In genomic region chr17:76405607-76405966, GRCh38 we compare ENCODE assay signal across 1 cellular context.
TF ChIP-seq lines count a peak whose summit lies in the region.

No MANE protein-coding gene starts in this region.

TF ChIP-seq in K562, 482 proteins besides CTCF, POLR2A, EP300 and RAD21 (continued from another document):
- TF ChIP-seq, protein P1, sequence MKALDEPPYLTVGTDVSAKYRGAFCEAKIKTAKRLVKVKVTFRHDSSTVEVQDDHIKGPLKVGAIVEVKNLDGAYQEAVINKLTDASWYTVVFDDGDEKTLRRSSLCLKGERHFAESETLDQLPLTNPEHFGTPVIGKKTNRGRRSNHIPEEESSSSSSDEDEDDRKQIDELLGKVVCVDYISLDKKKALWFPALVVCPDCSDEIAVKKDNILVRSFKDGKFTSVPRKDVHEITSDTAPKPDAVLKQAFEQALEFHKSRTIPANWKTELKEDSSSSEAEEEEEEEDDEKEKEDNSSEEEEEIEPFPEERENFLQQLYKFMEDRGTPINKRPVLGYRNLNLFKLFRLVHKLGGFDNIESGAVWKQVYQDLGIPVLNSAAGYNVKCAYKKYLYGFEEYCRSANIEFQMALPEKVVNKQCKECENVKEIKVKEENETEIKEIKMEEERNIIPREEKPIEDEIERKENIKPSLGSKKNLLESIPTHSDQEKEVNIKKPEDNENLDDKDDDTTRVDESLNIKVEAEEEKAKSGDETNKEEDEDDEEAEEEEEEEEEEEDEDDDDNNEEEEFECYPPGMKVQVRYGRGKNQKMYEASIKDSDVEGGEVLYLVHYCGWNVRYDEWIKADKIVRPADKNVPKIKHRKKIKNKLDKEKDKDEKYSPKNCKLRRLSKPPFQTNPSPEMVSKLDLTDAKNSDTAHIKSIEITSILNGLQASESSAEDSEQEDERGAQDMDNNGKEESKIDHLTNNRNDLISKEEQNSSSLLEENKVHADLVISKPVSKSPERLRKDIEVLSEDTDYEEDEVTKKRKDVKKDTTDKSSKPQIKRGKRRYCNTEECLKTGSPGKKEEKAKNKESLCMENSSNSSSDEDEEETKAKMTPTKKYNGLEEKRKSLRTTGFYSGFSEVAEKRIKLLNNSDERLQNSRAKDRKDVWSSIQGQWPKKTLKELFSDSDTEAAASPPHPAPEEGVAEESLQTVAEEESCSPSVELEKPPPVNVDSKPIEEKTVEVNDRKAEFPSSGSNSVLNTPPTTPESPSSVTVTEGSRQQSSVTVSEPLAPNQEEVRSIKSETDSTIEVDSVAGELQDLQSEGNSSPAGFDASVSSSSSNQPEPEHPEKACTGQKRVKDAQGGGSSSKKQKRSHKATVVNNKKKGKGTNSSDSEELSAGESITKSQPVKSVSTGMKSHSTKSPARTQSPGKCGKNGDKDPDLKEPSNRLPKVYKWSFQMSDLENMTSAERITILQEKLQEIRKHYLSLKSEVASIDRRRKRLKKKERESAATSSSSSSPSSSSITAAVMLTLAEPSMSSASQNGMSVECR (CRISPR knock-in tag; IDR thresholded peaks at IDR 0.05), result no peak; the same call in 1 of the 2 replicates
- TF ChIP-seq HDAC3 (IDR thresholded peaks at IDR 0.05; ENCODE audit: borderline replicate concordance, partially characterized antibody), result no peak
TF ChIP-seq in K562: peak in this region for 17.
